In genomic region chr12:1716215-1716862, GRCh38 we compare ENCODE assay signal across 15 cellular contexts. TPM values are rescaled to one million over a fixed set of nuclear protein-coding genes. Genes with fewer than 3 reads are reported as not detected.
A peak's percentile ranks its signal among the peaks of the same experiment; 100 is the strongest.
DNase-seq lines count a peak whose midpoint lies in the region; ATAC-seq, FAIRE-seq and TF ChIP-seq lines count a peak whose summit lies in the region.
"Had no signal": no experiment of that assay in that cellular context is flagged by ENCODE, and none has a peak within 500 bp of the region (broad histone marks: within the 10 kb centered on the region; RNA-seq: fewer than 3 reads in every experiment).

No MANE protein-coding gene starts in this region.

- no peak overlapping the region for H2BK20ac ChIP-seq in IMR-90 (ENCODE audit: low read depth, low read length)

- H2BK5ac ChIP-seq in IMR-90 (ENCODE audit: low read depth, low read length, poor library complexity, severe bottlenecking), result no peak overlapping the region

- peaks cover 20 to 52% of the 10 kb centered on the region in 2 experiments for H3K79me1 ChIP-seq in IMR-90 (ENCODE audit: low read depth in 1 of 2, low read length in 2 of 2)

- no TSS peak for BruUV-seq in IMR-90 (replicated peaks; lab: Mats Ljungman, UMichigan)

- H3K27ac ChIP-seq in IMR-90 (ENCODE audit: insufficient read depth, low read length), result no peak overlapping the region
- no peak overlapping the region for H3K27ac ChIP-seq in pancreas
- H3K27ac ChIP-seq: C4-2B, parathyroid adenoma had no signal

- CTCF ChIA-PET in GM10248 (lab: Yijun Ruan, JAX), result no interaction called here
- CTCF ChIA-PET in IMR-90 (lab: Yijun Ruan, JAX), result no interaction called here

- H3K23ac ChIP-seq in IMR-90 (ENCODE audit: low read depth, low read length), result no peak overlapping the region

- no peak for TF ChIP-seq POLR2A in IMR-90 (IDR thresholded peaks at IDR 0.05; ENCODE audit: low read depth, low read length)

- H3K4me3 Mint-ChIP-seq in central memory CD8-positive, alpha-beta T cell, result peak overlapping the region; percentile 71
- H3K4me3 Mint-ChIP-seq: activated CD4-positive, alpha-beta memory T cell treated with anti-CD3 and anti-CD28 coated beads, Interleukin-2, amount 10 ng/mL, durations not matched to agents 7 days and 5 days had no signal

- H3K4me3 ChIP-seq in IMR-90 (ENCODE audit: insufficient read depth, low read depth, low read length), result no peak overlapping the region
- H3K4me3 ChIP-seq in pancreas, result no peak overlapping the region

- dilution Hi-C loops in IMR-90 (cut with HindIII; ENCODE audit: low sequenced_read_pairs, unreplicated experiment), result no loop called here

- H3K27me3 ChIP-seq in IMR-90 (ENCODE audit: control insufficient read depth, insufficient read depth, low read length) (no peaks in the 10 kb centered on the region), pancreas (no peaks in the 10 kb centered on the region)

- H3K4me1 ChIP-seq in IMR-90 (ENCODE audit: control insufficient read depth, insufficient read depth, low read length) (peaks cover 3% of the 10 kb centered on the region; the same call in 1 of the 2 replicates), pancreas (peaks cover 25 to 32% (median 25%) of the 10 kb centered on the region in 3 donors)

- H3K9me1 ChIP-seq in IMR-90 (ENCODE audit: insufficient read depth, low read length), result no peaks in the 10 kb centered on the region; the same call in 1 of the 2 replicates

- intact Hi-C loops in IMR-90 (cut with micrococcal nuclease), result no loop called here
- intact Hi-C loops in pancreas (cut with DNase I), result no loop called here
- intact Hi-C loops in cardiac septum (cut with DNase I), result no loop called here

- H3K14ac ChIP-seq in IMR-90 (replicated peaks; ENCODE audit: low read depth, low read length), result no peak overlapping the region

- no peak overlapping the region for H4K5ac ChIP-seq in IMR-90 (ENCODE audit: low read depth, low read length)

- peaks cover 3% of the 10 kb centered on the region; the same call in 1 of the 2 replicates for H3K36me3 ChIP-seq in IMR-90 (ENCODE audit: control insufficient read depth, insufficient read depth, low read length)
- H3K36me3 ChIP-seq in pancreas, result no peaks in the 10 kb centered on the region

- no peak overlapping the region for H2AK5ac ChIP-seq in IMR-90 (ENCODE audit: low read depth, low read length)

- TF ChIP-seq RAD21 in IMR-90 (IDR thresholded peaks at IDR 0.05; ENCODE audit: low read length), result no peak

- peak overlapping the region; percentile 54 for H3K4me2 ChIP-seq in IMR-90 (ENCODE audit: low read depth, low read length)

- H4K8ac ChIP-seq in IMR-90 (ENCODE audit: low read depth in 2 of 2, low read length in 2 of 2), result no peak overlapping the region

- H3K36me3 Mint-ChIP-seq in central memory CD8-positive, alpha-beta T cell (ENCODE audit: insufficient read depth), result no peaks in the 10 kb centered on the region

- peak overlapping the region; percentile 86 for H3K27ac Mint-ChIP-seq in central memory CD8-positive, alpha-beta T cell (ENCODE audit: low read depth)
- H3K27ac Mint-ChIP-seq: activated CD4-positive, alpha-beta memory T cell treated with anti-CD3 and anti-CD28 coated beads, Interleukin-2, amount 10 ng/mL, durations not matched to agents 7 days and 5 days had no signal

- H4K91ac ChIP-seq in IMR-90 (ENCODE audit: insufficient read depth, low read depth, low read length), result no peak overlapping the region

- no peaks in the 10 kb centered on the region for H3K27me3 Mint-ChIP-seq in central memory CD8-positive, alpha-beta T cell
- H3K27me3 Mint-ChIP-seq: activated CD4-positive, alpha-beta memory T cell treated with anti-CD3 and anti-CD28 coated beads, Interleukin-2, amount 10 ng/mL, durations not matched to agents 7 days and 5 days had no signal

- H2AFZ ChIP-seq in IMR-90 (replicated peaks; ENCODE audit: low read length, poor library complexity), result no peak overlapping the region
- H2AFZ ChIP-seq: parathyroid adenoma had no signal

- no peak overlapping the region for H3K9ac ChIP-seq in IMR-90 (ENCODE audit: low read depth, low read length)
- H3K9ac ChIP-seq: parathyroid adenoma had no signal

- POLR2A ChIA-PET in GM10248 (lab: Yijun Ruan, JAX), result no interaction called here
- POLR2A ChIA-PET in IMR-90 (lab: Charles Lee; ENCODE audit: unreplicated experiment), result no interaction called here

- no peak overlapping the region for H2BK120ac ChIP-seq in IMR-90 (ENCODE audit: low read depth, low read length)

- H4K20me1 ChIP-seq in IMR-90 (ENCODE audit: insufficient read depth, low read length), result peaks cover 34% of the 10 kb centered on the region

- in situ Hi-C loops in IMR-90 (cut with MboI; ENCODE audit: low sequenced_read_pairs), result no loop called here

- peaks cover 48% of the 10 kb centered on the region for H3K4me1 Mint-ChIP-seq in central memory CD8-positive, alpha-beta T cell

- ATAC-seq in IMR-90 (ENCODE audit: low read depth) (peak; percentile 72), pancreas (peak; percentile 50 to 71 (median 53))
- ATAC-seq in central memory CD8-positive, alpha-beta T cell (replicated peaks; ENCODE audit: extremely low read depth, poor library complexity, severe bottlenecking), result peak; percentile 62

- H3K9me3 ChIP-seq in IMR-90 (ENCODE audit: control insufficient read depth, insufficient read depth, low read length) (no peaks in the 10 kb centered on the region), pancreas (no peaks in the 10 kb centered on the region)

- no peak overlapping the region for H3K56ac ChIP-seq in IMR-90 (ENCODE audit: extremely low read depth, insufficient read depth, low read length)

- no peak overlapping the region for H3K4ac ChIP-seq in IMR-90 (ENCODE audit: low read depth, low read length)

- no peak overlapping the region for H2AK9ac ChIP-seq in IMR-90 (replicated peaks; ENCODE audit: low read depth, low read length, poor library complexity)

- no peak overlapping the region for H3K18ac ChIP-seq in IMR-90 (ENCODE audit: low read depth, low read length)

- TF ChIP-seq CTCF in GM10248 (IDR thresholded peaks at IDR 0.05; ENCODE audit: control extremely low read depth, extremely low read depth, low read depth, missing control alignments) (no peak), IMR-90 (conservative IDR thresholded peaks at IDR 0.05; ENCODE audit: low read depth, low read length) (no peak), pancreas (IDR thresholded peaks at IDR 0.05) (no peak)

- H2BK15ac ChIP-seq in IMR-90 (ENCODE audit: low read depth, low read length), result no peak overlapping the region

- H3K9me3 Mint-ChIP-seq in central memory CD8-positive, alpha-beta T cell, result no peaks in the 10 kb centered on the region

- no peak for FAIRE-seq in pancreas (lab: Jason Lieb, UNC)
- FAIRE-seq: GM12892 had no signal

- DNase-seq in GM10248 (ENCODE audit: extremely low spot score), result peak; percentile 31
- DNase-seq in IMR-90, result peak; percentile 66
- DNase-seq in central memory CD8-positive, alpha-beta T cell (ENCODE audit: low spot score in 2 of 2), result no peak
- no peak for DNase-seq in pancreas
- DNase-seq in pons (ENCODE audit: low spot score), result no peak
- no peak for DNase-seq in amniotic stem cell (lab: John Stamatoyannopoulos, UW)
- no peak for DNase-seq in cardiac septum (ENCODE audit: low spot score)
- DNase-seq in SIG-M5 (lab: John Stamatoyannopoulos, UW), result no peak
- DNase-seq: activated CD4-positive, alpha-beta memory T cell treated with anti-CD3 and anti-CD28 coated beads, Interleukin-2, amount 10 ng/mL, durations not matched to agents 7 days and 5 days; DND-41; midbrain; stimulated activated CD4-positive, alpha-beta T cell treated with anti-CD3 and anti-CD28 coated beads, Interleukin-12 subunit alpha, Interleukin-12 subunit beta, amount 100 ng/mL, for 4 hours had no signal

- WGBS in IMR-90 (ENCODE audit: extremely low coverage in 2 of 2, insufficient read length in 1 of 2), 2 experiments, result no CpG with 5 or more reads among the region's 3 CpGs
- 43 to 48% methylated on average over 3 of the region's 3 CpGs for WGBS in pancreas, 2 donors

TF ChIP-seq in IMR-90, 13 proteins besides CTCF, POLR2A, EP300 and RAD21:
- no peak for TF ChIP-seq FOS (IDR thresholded peaks at IDR 0.05; ENCODE audit: low read depth, low read length)

RNA-seq across cellular contexts. Expression of gene ADIPOR2, which starts 25.5 kb away (rescaled TPM):
- total RNA-seq in IMR-90 (2012; rRNA removed) (24.9 and 27.2 TPM in 2 replicates), pancreas (10 to 100 TPM; 19.2 to 27.5 (median 24.6) TPM), cardiac septum (33.4 TPM)
- polyA plus RNA-seq in IMR-90 (2012; rRNA removed) (18.4 and 20.0 TPM in 2 replicates), pancreas (10 to 100 TPM; 10.4 to 21.6 TPM)
- 7.1 and 11.4 TPM in 2 replicates for polyA plus RNA-seq in IMR-90 (2012; cell fraction: cytosol; rRNA removed)
- 5.3 and 24.2 TPM in 2 replicates for polyA plus RNA-seq in IMR-90 (2012; cell fraction: nucleus; rRNA removed; ENCODE audit: low replicate concordance)

Comparison
In these comparisons a context has a peak if more than half of its experiments do, and no peak if none do; other contexts are left out.
1. DNase-seq: peak in GM10248 (single experiment) and IMR-90 (single experiment); none in central memory CD8-positive, alpha-beta T cell (0 of 2), pancreas (0 of 6), pons (single experiment), amniotic stem cell (single experiment), cardiac septum (single experiment) and SIG-M5 (single experiment).
2. Peak in every context shown above with its lines, with median percentiles within 50 percentile points of each other: ATAC-seq.